In genomic region chr3:29643034-29643425, GRCh38 we compare ENCODE assay signal across 17 cellular contexts.
A peak's percentile ranks its signal among the peaks of the same experiment; 100 is the strongest.
DNase-seq lines count a peak whose midpoint lies in the region; ATAC-seq, FAIRE-seq and TF ChIP-seq lines count a peak whose summit lies in the region.
"Had no signal": no experiment of that assay in that cellular context is flagged by ENCODE, and none has a peak within 500 bp of the region (broad histone marks: within the 10 kb centered on the region; RNA-seq: fewer than 3 reads in every experiment).

No MANE protein-coding gene starts in this region.

- FAIRE-seq in D721Med (lab: Jason Lieb, UNC) = peak; percentile 68

- H3K4me3 Mint-ChIP-seq in Calu3 (ENCODE audit: low read depth, unreplicated experiment) = no peak overlapping the region
- H3K4me3 Mint-ChIP-seq: activated CD4-positive, alpha-beta T cell treated with anti-CD3 and anti-CD28 coated beads for 36 hours; B cell; T-helper 17 cell had no signal

- H3K27me3 Mint-ChIP-seq in Calu3 (ENCODE audit: unreplicated experiment) = no peaks in the 10 kb centered on the region
- H3K27me3 Mint-ChIP-seq: B cell, T-helper 17 cell had no signal

- H3K27me3 ChIP-seq in right atrium auricular region = no peaks in the 10 kb centered on the region
- H3K27me3 ChIP-seq: neutrophil had no signal

- DNase-seq in D721Med (ENCODE audit: insufficient read length, low spot score) (no peak), SK-N-DZ (ENCODE audit: low spot score) (peak; percentile 100), right atrium auricular region (ENCODE audit: low spot score) (no peak), retina (peak; percentile 79), NAMALWA (ENCODE audit: low spot score) (no peak), Calu3 (no peak)
- DNase-seq: activated CD4-positive, alpha-beta T cell treated with anti-CD3 and anti-CD28 coated beads for 36 hours; activated T-cell treated with anti-CD3 and anti-CD28 coated beads, Interleukin-2, amount 50 U/mL, for 1 hour; DMS79 treated with DMSO at 0.1 percent for 48 hours; Kasumi-1; RPMI8226; T-helper 17 cell had no signal

- H3K9me3 ChIP-seq in right atrium auricular region = no peaks in the 10 kb centered on the region
- H3K9me3 ChIP-seq: neutrophil had no signal

- peaks cover 0 to 58% of the 10 kb centered on the region in 2 donors for H3K4me1 ChIP-seq in right atrium auricular region

- H3K27ac ChIP-seq in right atrium auricular region = peak overlapping the region; percentile 75 to 85
- H3K27ac ChIP-seq: neutrophil had no signal

- no peak overlapping the region for H3K27ac Mint-ChIP-seq in Calu3 (ENCODE audit: unreplicated experiment)
- H3K27ac Mint-ChIP-seq: activated CD4-positive, alpha-beta T cell treated with anti-CD3 and anti-CD28 coated beads for 36 hours; B cell; T-helper 17 cell had no signal

- H3K36me3 ChIP-seq in right atrium auricular region = no peaks in the 10 kb centered on the region
- H3K36me3 ChIP-seq: neutrophil had no signal

- CTCF ChIA-PET in Calu3 (lab: Charles Lee) = interaction anchor here (0.7 kb wide), 1 partner anchor 1905 kb away, joined by 3 read pairs; no protein-coding TSS in a partner anchor

- no peaks in the 10 kb centered on the region for H3K36me3 Mint-ChIP-seq in Calu3 (ENCODE audit: insufficient read depth, unreplicated experiment)

- intact Hi-C loops in Calu3 (cut with micrococcal nuclease; ENCODE audit: unreplicated experiment) = no loop called here

- H3K4me3 ChIP-seq in right atrium auricular region = no peak overlapping the region
- H3K4me3 ChIP-seq: lung had no signal

- ATAC-seq in GM21576 (IDR thresholded peaks at IDR 0.05; ENCODE audit: unreplicated experiment) (no peak), HG03342 (IDR thresholded peaks at IDR 0.05; ENCODE audit: unreplicated experiment) (no peak)
- ATAC-seq: activated CD4-positive, alpha-beta T cell treated with anti-CD3 and anti-CD28 coated beads for 36 hours; T-helper 17 cell had no signal

- H3K9me3 Mint-ChIP-seq in Calu3 (ENCODE audit: low read depth, unreplicated experiment) = no peaks in the 10 kb centered on the region

- BruUV-seq in Calu3 (replicated peaks; lab: Mats Ljungman, UMichigan) = no TSS peak

- H3K4me1 Mint-ChIP-seq in Calu3 (ENCODE audit: low read depth, unreplicated experiment) = peaks cover 10% of the 10 kb centered on the region
- H3K4me1 Mint-ChIP-seq: activated CD4-positive, alpha-beta T cell treated with anti-CD3 and anti-CD28 coated beads for 36 hours; B cell; T-helper 17 cell had no signal

- TF ChIP-seq CTCF in D721Med (IDR thresholded peaks at IDR 0.05; ENCODE audit: insufficient read depth, missing control alignments) (no peak), right atrium auricular region (IDR thresholded peaks at IDR 0.05) (no peak), Calu3 (IDR thresholded peaks at IDR 0.05; ENCODE audit: unreplicated experiment) (no peak)

Comparison
In these comparisons a context has a peak if more than half of its experiments do, and no peak if none do; other contexts are left out.
1. DNase-seq: peak in SK-N-DZ (single experiment) and retina (single experiment); none in D721Med (single experiment), right atrium auricular region (single experiment), NAMALWA (single experiment) and Calu3 (single experiment).